ENCODE assay signal across 1 cellular context in genomic region chr9:69933445-69933844, GRCh38.
TF ChIP-seq lines count a peak whose summit lies in the region.

No MANE protein-coding gene starts in this region.

TF ChIP-seq in GM23338, 12 proteins besides CTCF, POLR2A, EP300 and RAD21 (continued from another document):
- TF ChIP-seq, protein P1, sequence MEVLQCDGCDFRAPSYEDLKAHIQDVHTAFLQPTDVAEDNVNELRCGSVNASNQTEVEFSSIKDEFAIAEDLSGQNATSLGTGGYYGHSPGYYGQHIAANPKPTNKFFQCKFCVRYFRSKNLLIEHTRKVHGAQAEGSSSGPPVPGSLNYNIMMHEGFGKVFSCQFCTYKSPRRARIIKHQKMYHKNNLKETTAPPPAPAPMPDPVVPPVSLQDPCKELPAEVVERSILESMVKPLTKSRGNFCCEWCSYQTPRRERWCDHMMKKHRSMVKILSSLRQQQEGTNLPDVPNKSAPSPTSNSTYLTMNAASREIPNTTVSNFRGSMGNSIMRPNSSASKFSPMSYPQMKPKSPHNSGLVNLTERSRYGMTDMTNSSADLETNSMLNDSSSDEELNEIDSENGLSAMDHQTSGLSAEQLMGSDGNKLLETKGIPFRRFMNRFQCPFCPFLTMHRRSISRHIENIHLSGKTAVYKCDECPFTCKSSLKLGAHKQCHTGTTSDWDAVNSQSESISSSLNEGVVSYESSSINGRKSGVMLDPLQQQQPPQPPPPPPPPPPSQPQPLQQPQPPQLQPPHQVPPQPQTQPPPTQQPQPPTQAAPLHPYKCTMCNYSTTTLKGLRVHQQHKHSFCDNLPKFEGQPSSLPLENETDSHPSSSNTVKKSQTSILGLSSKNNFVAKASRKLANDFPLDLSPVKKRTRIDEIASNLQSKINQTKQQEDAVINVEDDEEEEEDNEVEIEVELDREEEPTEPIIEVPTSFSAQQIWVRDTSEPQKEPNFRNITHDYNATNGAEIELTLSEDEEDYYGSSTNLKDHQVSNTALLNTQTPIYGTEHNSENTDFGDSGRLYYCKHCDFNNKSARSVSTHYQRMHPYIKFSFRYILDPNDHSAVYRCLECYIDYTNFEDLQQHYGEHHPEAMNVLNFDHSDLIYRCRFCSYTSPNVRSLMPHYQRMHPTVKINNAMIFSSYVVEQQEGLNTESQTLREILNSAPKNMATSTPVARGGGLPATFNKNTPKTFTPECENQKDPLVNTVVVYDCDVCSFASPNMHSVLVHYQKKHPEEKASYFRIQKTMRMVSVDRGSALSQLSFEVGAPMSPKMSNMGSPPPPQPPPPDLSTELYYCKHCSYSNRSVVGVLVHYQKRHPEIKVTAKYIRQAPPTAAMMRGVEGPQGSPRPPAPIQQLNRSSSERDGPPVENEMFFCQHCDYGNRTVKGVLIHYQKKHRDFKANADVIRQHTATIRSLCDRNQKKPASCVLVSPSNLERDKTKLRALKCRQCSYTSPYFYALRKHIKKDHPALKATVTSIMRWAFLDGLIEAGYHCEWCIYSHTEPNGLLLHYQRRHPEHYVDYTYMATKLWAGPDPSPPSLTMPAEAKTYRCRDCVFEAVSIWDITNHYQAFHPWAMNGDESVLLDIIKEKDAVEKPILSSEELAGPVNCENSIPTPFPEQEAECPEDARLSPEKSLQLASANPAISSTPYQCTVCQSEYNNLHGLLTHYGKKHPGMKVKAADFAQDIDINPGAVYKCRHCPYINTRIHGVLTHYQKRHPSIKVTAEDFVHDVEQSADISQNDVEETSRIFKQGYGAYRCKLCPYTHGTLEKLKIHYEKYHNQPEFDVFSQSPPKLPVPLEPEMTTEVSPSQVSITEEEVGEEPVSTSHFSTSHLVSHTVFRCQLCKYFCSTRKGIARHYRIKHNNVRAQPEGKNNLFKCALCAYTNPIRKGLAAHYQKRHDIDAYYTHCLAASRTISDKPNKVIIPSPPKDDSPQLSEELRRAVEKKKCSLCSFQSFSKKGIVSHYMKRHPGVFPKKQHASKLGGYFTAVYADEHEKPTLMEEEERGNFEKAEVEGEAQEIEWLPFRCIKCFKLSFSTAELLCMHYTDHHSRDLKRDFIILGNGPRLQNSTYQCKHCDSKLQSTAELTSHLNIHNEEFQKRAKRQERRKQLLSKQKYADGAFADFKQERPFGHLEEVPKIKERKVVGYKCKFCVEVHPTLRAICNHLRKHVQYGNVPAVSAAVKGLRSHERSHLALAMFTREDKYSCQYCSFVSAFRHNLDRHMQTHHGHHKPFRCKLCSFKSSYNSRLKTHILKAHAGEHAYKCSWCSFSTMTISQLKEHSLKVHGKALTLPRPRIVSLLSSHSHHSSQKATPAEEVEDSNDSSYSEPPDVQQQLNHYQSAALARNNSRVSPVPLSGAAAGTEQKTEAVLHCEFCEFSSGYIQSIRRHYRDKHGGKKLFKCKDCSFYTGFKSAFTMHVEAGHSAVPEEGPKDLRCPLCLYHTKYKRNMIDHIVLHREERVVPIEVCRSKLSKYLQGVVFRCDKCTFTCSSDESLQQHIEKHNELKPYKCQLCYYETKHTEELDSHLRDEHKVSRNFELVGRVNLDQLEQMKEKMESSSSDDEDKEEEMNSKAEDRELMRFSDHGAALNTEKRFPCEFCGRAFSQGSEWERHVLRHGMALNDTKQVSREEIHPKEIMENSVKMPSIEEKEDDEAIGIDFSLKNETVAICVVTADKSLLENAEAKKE (CRISPR knock-in tag; IDR thresholded peaks at IDR 0.05): no peak
- no peak for TF ChIP-seq ZNF114 (CRISPR knock-in tag; IDR thresholded peaks at IDR 0.05)
- TF ChIP-seq ZNF331 (CRISPR knock-in tag; IDR thresholded peaks at IDR 0.05; ENCODE audit: low read depth): no peak
- no peak for TF ChIP-seq CREB1 (CRISPR knock-in tag; IDR thresholded peaks at IDR 0.05; ENCODE audit: low read depth)
- no peak for TF ChIP-seq NANOG (IDR thresholded peaks at IDR 0.05; ENCODE audit: borderline replicate concordance)
- TF ChIP-seq POLR2AphosphoS5 (IDR thresholded peaks at IDR 0.05; ENCODE audit: low read depth): no peak
- TF ChIP-seq JUNB (IDR thresholded peaks at IDR 0.05; ENCODE audit: unreplicated experiment): no peak
- no peak for TF ChIP-seq STAT1 (IDR thresholded peaks at IDR 0.05; ENCODE audit: unreplicated experiment)
